ENCODE assay signal across 21 cellular contexts in the genomic region with DNA sequence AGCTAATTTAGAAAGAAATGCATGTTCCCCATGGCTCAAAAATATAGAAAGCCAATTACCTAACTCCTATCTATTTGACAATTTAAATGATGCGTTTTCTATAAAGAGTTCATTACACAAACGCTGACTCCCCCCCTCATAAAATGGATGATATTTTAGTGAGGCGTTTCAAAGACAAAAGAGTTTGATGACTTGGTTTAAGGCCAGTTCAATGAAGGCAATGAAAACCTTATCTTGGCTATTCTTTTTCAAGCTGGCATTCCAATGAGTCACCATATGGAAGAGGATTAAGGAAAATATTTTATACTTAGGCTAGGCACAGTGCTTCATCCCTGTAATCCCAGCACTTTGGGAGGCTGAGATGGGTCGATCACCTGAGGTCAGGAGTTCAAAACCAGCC.
DNase-seq lines count a peak whose midpoint lies in the region; ATAC-seq and TF ChIP-seq lines count a peak whose summit lies in the region.
"Had no signal": no experiment of that assay in that cellular context is flagged by ENCODE, and none has a peak within 500 bp of the region (broad histone marks: within the 10 kb centered on the region; RNA-seq: fewer than 3 reads in every experiment).

No MANE protein-coding gene starts in this region.

- no peaks in the 10 kb centered on the region for H3K4me1 Mint-ChIP-seq in activated CD4-positive, alpha-beta memory T cell treated with anti-CD3 and anti-CD28 coated beads, Interleukin-2, amount 10 ng/mL, durations not matched to agents 7 days and 5 days
- peaks cover 20% of the 10 kb centered on the region for H3K4me1 Mint-ChIP-seq in Caco-2 (ENCODE audit: low read depth, unreplicated experiment)
- H3K4me1 Mint-ChIP-seq: stimulated activated effector memory CD8-positive, alpha-beta T cell treated with anti-CD3 and anti-CD28 coated beads, Interleukin-12 subunit alpha, Interleukin-12 subunit beta, amount 100 ng/mL, for 72 hours had no signal

- peaks cover 15% of the 10 kb centered on the region for H3K27me3 Mint-ChIP-seq in activated CD4-positive, alpha-beta memory T cell treated with anti-CD3 and anti-CD28 coated beads, Interleukin-2, amount 10 ng/mL, durations not matched to agents 7 days and 5 days
- no peaks in the 10 kb centered on the region for H3K27me3 Mint-ChIP-seq in Caco-2 (ENCODE audit: insufficient read depth, unreplicated experiment)

- no TSS peak for BruUV-seq in Caco-2 (replicated peaks; lab: Mats Ljungman, UMichigan)

- H3K27me3 ChIP-seq in RWPE2 (ENCODE audit: insufficient read depth, poor library complexity, severe bottlenecking): no peaks in the 10 kb centered on the region
- H3K27me3 ChIP-seq in thyroid gland: no peaks in the 10 kb centered on the region
- H3K27me3 ChIP-seq in Caco-2 (replicated peaks; ENCODE audit: control insufficient read depth, insufficient read depth, low read length): no peaks in the 10 kb centered on the region
- H3K27me3 ChIP-seq: suprapubic skin, vagina had no signal

- no peak overlapping the region for H3K4me3 Mint-ChIP-seq in activated CD4-positive, alpha-beta memory T cell treated with anti-CD3 and anti-CD28 coated beads, Interleukin-2, amount 10 ng/mL, durations not matched to agents 7 days and 5 days
- no peak overlapping the region for H3K4me3 Mint-ChIP-seq in Caco-2 (ENCODE audit: unreplicated experiment)
- H3K4me3 Mint-ChIP-seq: activated T-cell treated with anti-CD3 and anti-CD28 coated beads, Interleukin-2, amount 50 U/mL, for 24 hours; stimulated activated effector memory CD8-positive, alpha-beta T cell treated with anti-CD3 and anti-CD28 coated beads, Interleukin-12 subunit alpha, Interleukin-12 subunit beta, amount 100 ng/mL, for 72 hours had no signal

- H3K36me3 ChIP-seq in RWPE2 (ENCODE audit: low read depth) (peaks cover 87% of the 10 kb centered on the region), thyroid gland (no peaks in the 10 kb centered on the region), Caco-2 (ENCODE audit: control insufficient read depth, insufficient read depth, low read length) (no peaks in the 10 kb centered on the region)
- H3K36me3 ChIP-seq: suprapubic skin, vagina had no signal

- peak; percentile 25 for DNase-seq in AG10803 (ENCODE audit: low read depth)
- peak; percentile 69 for DNase-seq in HT1080 (ENCODE audit: low read depth)
- no peak for DNase-seq in RWPE2 (ENCODE audit: low spot score)
- DNase-seq in fibroblast of peridontal ligament (ENCODE audit: extremely low read depth): peak; percentile 41
- no peak for DNase-seq in thyroid gland
- DNase-seq in activated CD4-positive, alpha-beta memory T cell treated with anti-CD3 and anti-CD28 coated beads, Interleukin-2, amount 10 ng/mL, durations not matched to agents 7 days and 5 days: no peak
- DNase-seq in SW480 (ENCODE audit: low spot score): no peak
- no peak for DNase-seq in Caco-2
- DNase-seq: activated T-cell treated with anti-CD3 and anti-CD28 coated beads, Interleukin-2, amount 50 U/mL, for 24 hours; amygdala; caudate nucleus; DMS 273 treated with DMSO at 0.1 percent for 48 hours; NCI-H1105 treated with DMSO at 0.1 percent for 48 hours; NCI-H2081; psoas muscle; stimulated activated CD4-positive, alpha-beta T cell treated with anti-CD3 and anti-CD28 coated beads, Interleukin-1b, Interleukin-23, amount 100 ng/mL, for 48 hours had no signal

- TF ChIP-seq CTCF in AG10803 (conservative IDR thresholded peaks at IDR 0.05; ENCODE audit: low read length) (no peak), RWPE2 (IDR thresholded peaks at IDR 0.05; ENCODE audit: poor library complexity, severe bottlenecking) (no peak), thyroid gland (IDR thresholded peaks at IDR 0.05) (no peak), Caco-2 (IDR thresholded peaks at IDR 0.05; ENCODE audit: insufficient read depth in 1 of 2, low read depth in 1 of 2, low read length in 1 of 2, severe bottlenecking in 1 of 2, unreplicated experiment in 1 of 2) (no peak)

- TF ChIP-seq POLR2A in thyroid gland (IDR thresholded peaks at IDR 0.05): no peak

- peaks cover 76% of the 10 kb centered on the region for H3K4me1 ChIP-seq in RWPE2 (ENCODE audit: insufficient read depth, poor library complexity, severe bottlenecking)
- peaks cover 16 to 25% of the 10 kb centered on the region in 2 donors for H3K4me1 ChIP-seq in thyroid gland
- peaks cover 22% of the 10 kb centered on the region for H3K4me1 ChIP-seq in Caco-2

- POLR2A ChIA-PET in activated CD4-positive, alpha-beta memory T cell treated with anti-CD3 and anti-CD28 coated beads, Interleukin-2, amount 10 ng/mL, durations not matched to agents 7 days and 5 days (lab: Charles Lee): no interaction called here
- POLR2A ChIA-PET in Caco-2 (lab: Charles Lee): no interaction called here

- peak; percentile 13 for ATAC-seq in RWPE2 (ENCODE audit: low read depth)
- ATAC-seq: psoas muscle; Right ventricle myocardium inferior; stimulated activated effector memory CD8-positive, alpha-beta T cell treated with anti-CD3 and anti-CD28 coated beads, Interleukin-12 subunit alpha, Interleukin-12 subunit beta, amount 100 ng/mL, for 72 hours had no signal

- H3K9me3 ChIP-seq in RWPE2 (ENCODE audit: severe bottlenecking) (no peaks in the 10 kb centered on the region), thyroid gland (no peaks in the 10 kb centered on the region), Caco-2 (no peaks in the 10 kb centered on the region)
- H3K9me3 ChIP-seq: psoas muscle, suprapubic skin, vagina had no signal

- intact Hi-C loops in thyroid gland (cut with DNase I) (no loop called here), Caco-2 (cut with micrococcal nuclease; ENCODE audit: unreplicated experiment) (no loop called here)

- H3K4me3 ChIP-seq in AG10803 (ENCODE audit: low read length) (no peak overlapping the region), RWPE2 (ENCODE audit: severe bottlenecking) (no peak overlapping the region), thyroid gland (replicated peaks in 1 of 3) (no peak overlapping the region), Caco-2 (ENCODE audit: low read depth, low read length) (no peak overlapping the region)
- H3K4me3 ChIP-seq: lung, psoas muscle, suprapubic skin, vagina had no signal

- no peaks in the 10 kb centered on the region for H3K9me3 Mint-ChIP-seq in activated CD4-positive, alpha-beta memory T cell treated with anti-CD3 and anti-CD28 coated beads, Interleukin-2, amount 10 ng/mL, durations not matched to agents 7 days and 5 days
- no peaks in the 10 kb centered on the region for H3K9me3 Mint-ChIP-seq in Caco-2 (ENCODE audit: unreplicated experiment)
- H3K9me3 Mint-ChIP-seq: activated T-cell treated with anti-CD3 and anti-CD28 coated beads, Interleukin-2, amount 50 U/mL, for 24 hours; stimulated activated effector memory CD8-positive, alpha-beta T cell treated with anti-CD3 and anti-CD28 coated beads, Interleukin-12 subunit alpha, Interleukin-12 subunit beta, amount 100 ng/mL, for 72 hours had no signal

- 94 to 98% methylated on average over 4 of the region's 4 CpGs for WGBS in thyroid gland, 2 donors

- H3K27ac ChIP-seq in RWPE2 (ENCODE audit: poor library complexity, severe bottlenecking) (peak overlapping the region; percentile 48), thyroid gland (no peak overlapping the region)
- H3K27ac ChIP-seq: psoas muscle, suprapubic skin, vagina had no signal

- no peaks in the 10 kb centered on the region for H3K36me3 Mint-ChIP-seq in activated CD4-positive, alpha-beta memory T cell treated with anti-CD3 and anti-CD28 coated beads, Interleukin-2, amount 10 ng/mL, durations not matched to agents 7 days and 5 days (ENCODE audit: low read depth)
- H3K36me3 Mint-ChIP-seq in Caco-2 (ENCODE audit: insufficient read depth, unreplicated experiment): no peaks in the 10 kb centered on the region
- H3K36me3 Mint-ChIP-seq: stimulated activated effector memory CD8-positive, alpha-beta T cell treated with anti-CD3 and anti-CD28 coated beads, Interleukin-12 subunit alpha, Interleukin-12 subunit beta, amount 100 ng/mL, for 72 hours had no signal

- CTCF ChIA-PET in activated CD4-positive, alpha-beta memory T cell treated with anti-CD3 and anti-CD28 coated beads, Interleukin-2, amount 10 ng/mL, durations not matched to agents 7 days and 5 days (lab: Charles Lee): no interaction called here
- CTCF ChIA-PET in Caco-2 (lab: Charles Lee): no interaction called here

- H3K27ac Mint-ChIP-seq in activated CD4-positive, alpha-beta memory T cell treated with anti-CD3 and anti-CD28 coated beads, Interleukin-2, amount 10 ng/mL, durations not matched to agents 7 days and 5 days: no peak overlapping the region
- H3K27ac Mint-ChIP-seq in Caco-2 (ENCODE audit: unreplicated experiment): no peak overlapping the region
- H3K27ac Mint-ChIP-seq: activated T-cell treated with anti-CD3 and anti-CD28 coated beads, Interleukin-2, amount 50 U/mL, for 24 hours; stimulated activated effector memory CD8-positive, alpha-beta T cell treated with anti-CD3 and anti-CD28 coated beads, Interleukin-12 subunit alpha, Interleukin-12 subunit beta, amount 100 ng/mL, for 72 hours had no signal

Comparison
In these comparisons a context has a peak if more than half of its experiments do, and no peak if none do; other contexts are left out.
1. DNase-seq: peak in AG10803 (single experiment), HT1080 (single experiment) and fibroblast of peridontal ligament (single experiment); none in RWPE2 (single experiment), thyroid gland (0 of 2), activated CD4-positive, alpha-beta memory T cell treated with anti-CD3 and anti-CD28 coated beads, Interleukin-2, amount 10 ng/mL, durations not matched to agents 7 days and 5 days (single experiment), SW480 (single experiment) and Caco-2 (0 of 2).